8 cellular contexts compared by ENCODE assay signal in genomic region chr7:150368884-150369739, GRCh38. TPM values are rescaled to one million over a fixed set of nuclear protein-coding genes. Genes with fewer than 3 reads are reported as not detected.
A peak's percentile ranks its signal among the peaks of the same experiment; 100 is the strongest.
DNase-seq lines count a peak whose midpoint lies in the region; ATAC-seq, FAIRE-seq and TF ChIP-seq lines count a peak whose summit lies in the region.

No MANE protein-coding gene starts in this region.

- peak overlapping the region; percentile 97; the same call in 1 of the 2 replicates for H4K8ac ChIP-seq in H1 (ENCODE audit: extremely low read depth, insufficient read depth, low read length)

- peak overlapping the region; percentile 71 for H2AK5ac ChIP-seq in H1 (ENCODE audit: low read depth, low read length)

- H3K23me2 ChIP-seq in H1 (ENCODE audit: low read depth, low read length), result peaks cover 11% of the 10 kb centered on the region; the same call in 1 of the 2 replicates

- peak overlapping the region; percentile 99 for H3K4ac ChIP-seq in H1 (replicated peaks; ENCODE audit: insufficient read length, low read depth, low read length)

- H3K36me3 ChIP-seq in H1 (ENCODE audit: control insufficient read depth in 2 of 4, insufficient read depth in 4 of 4, low read length in 3 of 4) (peaks cover 14 to 43% (median 29%) of the 10 kb centered on the region in 4 experiments), mesodermal cell (ENCODE audit: control insufficient read depth, insufficient read depth, low read length) (peaks cover 45% of the 10 kb centered on the region)

- H4K5ac ChIP-seq in H1 (ENCODE audit: insufficient read length, low read depth, low read length), result peak overlapping the region; percentile 70

- H3K18ac ChIP-seq in H1 (ENCODE audit: extremely low read depth, low read length), result peak overlapping the region; percentile 99

- H3K4me3 ChIP-seq in H1 (ENCODE audit: extremely low read depth in 1 of 4, insufficient read depth in 2 of 4, low read depth in 3 of 4, low read length in 4 of 4) (peak overlapping the region; percentile 63 to 78 (median 69)), mesodermal cell (ENCODE audit: extremely low read depth, insufficient read depth, low read length, poor library complexity, severe bottlenecking) (peak overlapping the region; percentile 80)

- peak overlapping the region; percentile 95 for H3K27ac ChIP-seq in H1 (ENCODE audit: low read depth, low read length)
- H3K27ac ChIP-seq in mesodermal cell (ENCODE audit: low read depth, low read length, severe bottlenecking), result peak overlapping the region; percentile 98

- no peak for TF ChIP-seq CTCF in H1 (IDR thresholded peaks at IDR 0.05; ENCODE audit: control extremely low read depth in 1 of 3, insufficient read depth in 1 of 3, low read depth in 1 of 3, low read length in 3 of 3)

- CTCF ChIA-PET in H1 (lab: Charles Lee; ENCODE audit: partially characterized antibody), result interaction anchor here (0.6 to 5.6 kb wide), 15 partner anchors 8 to 84 kb away, joined by 3 to 32 read pairs (median 4); no protein-coding TSS in a partner anchor

- H2BK20ac ChIP-seq in H1 (ENCODE audit: low read length), result 0 out of 2 replicates have a peak overlapping the region, but pooled peaks have one; percentile 29

- peaks cover 18% of the 10 kb centered on the region for H3K79me1 ChIP-seq in H1 (ENCODE audit: low read depth, low read length)

- H3K14ac ChIP-seq in H1 (ENCODE audit: insufficient read length), result no peak overlapping the region

- H2BK5ac ChIP-seq in H1 (ENCODE audit: low read depth, low read length), result peak overlapping the region; percentile 99

- peak; percentile 78 to 89 for TF ChIP-seq POLR2A in H1 (IDR thresholded peaks at IDR 0.05; ENCODE audit: control extremely low read depth in 1 of 2, low read depth in 2 of 2, low read length in 2 of 2)

- peak; percentile 65 for DNase-seq in NK-92 treated with Interleukin-12 subunit alpha and Interleukin-12 subunit beta, amount 100 ng/mL, for 24 hours (lab: John Stamatoyannopoulos, UW)
- DNase-seq in NK-92 (lab: John Stamatoyannopoulos, UW; ENCODE audit: unreplicated experiment) (no peak), NCI-H2029 treated with DMSO at 0.1 percent for 48 hours (lab: John Stamatoyannopoulos, UW) (peak; percentile 51), H1 (ENCODE audit: low read depth in 1 of 2, low spot score in 2 of 2) (peak in 1 of 2 experiments; percentile 86)
- peak; percentile 51 to 54 for DNase-seq in activated CD4-positive, alpha-beta T cell treated with anti-CD3 and anti-CD28 coated beads, Interleukin-2, amount 50 U/mL, for 48 hours
- peak; percentile 58 for DNase-seq in stimulated activated naive CD8-positive, alpha-beta T cell treated with anti-CD3 and anti-CD28 coated beads, Interleukin-15, Interleukin-2, amounts not matched to agents 100 U/mL and 50 U/mL, for 24 hours

- H3K9ac ChIP-seq in H1 (replicated peaks in 1 of 4; ENCODE audit: extremely low read depth in 1 of 4, low read depth in 3 of 4, low read length in 3 of 4), result peak overlapping the region; percentile 64 to 85 (median 81)

- 3% methylated on average over 17 of the region's 58 CpGs; no CpG with 5 or more reads in 1 of the 2 experiments for WGBS in H1 (ENCODE audit: extremely low coverage in 1 of 2, insufficient coverage in 1 of 2, insufficient read length in 1 of 2, insufficient replicate concordance in 2 of 2, low coverage in 1 of 2, low lambda C conversion rate in 2 of 2, missing lambda C conversion rate in 1 of 2), 2 experiments
- 0% methylated on average over 25 to 41 of the region's 58 CpGs for WGBS in mesodermal cell (ENCODE audit: insufficient coverage in 2 of 2), 2 experiments

- peak; percentile 45 for ATAC-seq in HG02678 (IDR thresholded peaks at IDR 0.05; ENCODE audit: unreplicated experiment)
- no peak for ATAC-seq in stimulated activated naive CD8-positive, alpha-beta T cell treated with anti-CD3 and anti-CD28 coated beads, Interleukin-15, Interleukin-2, amounts not matched to agents 100 U/mL and 50 U/mL, for 24 hours

- TF ChIP-seq EP300 in H1 (IDR thresholded peaks at IDR 0.05; ENCODE audit: borderline replicate concordance in 1 of 2, low read depth in 2 of 2, low read length in 2 of 2), result peak in 1 of 2 experiments; percentile 80; a peak in 1 of 3 replicates

- H3K4me1 ChIP-seq in H1 (replicated peaks in 1 of 4; ENCODE audit: control insufficient read depth in 3 of 4, insufficient read depth in 4 of 4, low read length in 3 of 4) (peaks cover 2 to 26% (median 12%) of the 10 kb centered on the region in 4 experiments), mesodermal cell (ENCODE audit: control insufficient read depth, insufficient read depth, low read length, poor library complexity, severe bottlenecking) (peaks cover 47% of the 10 kb centered on the region)

- peaks cover 7 to 50% of the 10 kb centered on the region in 2 experiments; a peak in 3 of 4 replicates for H3K79me2 ChIP-seq in H1 (ENCODE audit: control insufficient read depth in 1 of 2, insufficient read depth in 2 of 2, low read length in 2 of 2)

- peak overlapping the region; percentile 34 for H3K56ac ChIP-seq in H1 (replicated peaks; ENCODE audit: insufficient read length, low read depth, low read length)

- H3K23ac ChIP-seq in H1 (ENCODE audit: insufficient read length), result no peak overlapping the region

- peak overlapping the region; percentile 92 to 99 for H3K4me2 ChIP-seq in H1 (ENCODE audit: insufficient read depth in 1 of 2, low read depth in 2 of 2, low read length in 2 of 2)

- no peak overlapping the region for H2BK120ac ChIP-seq in H1 (replicated peaks; ENCODE audit: low read depth, low read length)

- no peak overlapping the region for H2AFZ ChIP-seq in H1 (ENCODE audit: low read length)

- peak overlapping the region; percentile 75; the same call in 1 of the 2 replicates for H2BK15ac ChIP-seq in H1 (ENCODE audit: low read length)

- peak in 1 of 2 experiments; percentile 25; a peak in 1 of 4 replicates for TF ChIP-seq RAD21 in H1 (IDR thresholded peaks at IDR 0.05 in 1 of 2, conservative IDR thresholded peaks at IDR 0.05 in 1 of 2; ENCODE audit: low read depth in 2 of 2, low read length in 2 of 2)

- peak overlapping the region; percentile 87 for H4K91ac ChIP-seq in H1 (replicated peaks; ENCODE audit: insufficient read length, low read length)

- FAIRE-seq in H1 (lab: Jason Lieb, UNC), result no peak

- no peaks in the 10 kb centered on the region for H3K27me3 ChIP-seq in H1 (replicated peaks in 1 of 4; ENCODE audit: control insufficient read depth in 3 of 4, extremely low read depth in 1 of 4, insufficient read depth in 3 of 4, low read length in 3 of 4)

- POLR2A ChIA-PET in H1 (lab: Charles Lee; ENCODE audit: partially characterized antibody), result interaction anchor here (0.7 to 8.6 kb wide), 28 partner anchors 7 to 609 kb away, joined by 3 to 230 read pairs (median 6); partner anchors contain the start of gene RARRES2

- H2BK12ac ChIP-seq in H1 (ENCODE audit: low read depth, low read length), result peak overlapping the region; percentile 93

- H3K9me3 ChIP-seq in H1 (ENCODE audit: insufficient read depth in 2 of 2, low read depth in 1 of 2, low read length in 1 of 2), result no peaks in the 10 kb centered on the region
- no peaks in the 10 kb centered on the region for H3K9me3 ChIP-seq in mesodermal cell (ENCODE audit: control insufficient read depth, low read length)

- H4K20me1 ChIP-seq in H1 (replicated peaks in 1 of 2; ENCODE audit: control insufficient read depth in 1 of 2, insufficient read depth in 2 of 2, low read length in 2 of 2), result peaks cover 2 to 12% of the 10 kb centered on the region in 2 experiments

RNA-seq across cellular contexts. Expression of gene REPIN1, which starts 0.5 kb away (rescaled TPM):
- total RNA-seq in H1 (2021; fragmentation: NEBNext Ultra II Directional; extraction: Animal tissue kit (Norgen Biotek cat#: 25700)), result 125 and 130 TPM in 2 replicates
- 98.6 and 147 TPM in 2 replicates for polyA plus RNA-seq in H1 (2011; rRNA removed)
- polyA plus RNA-seq in H1 (2011; cell fraction: cytosol; rRNA removed), result 110 TPM
- 159 TPM for polyA plus RNA-seq in H1 (2011; cell fraction: nucleus; rRNA removed)
- 81.6 to 105 TPM (median 96.5 TPM) in 4 replicates for polyA plus RNA-seq in H1 (2012, experiment 1 of 2)
- 86.7 TPM for polyA plus RNA-seq in H1 (2012, experiment 2 of 2)
- polyA plus RNA-seq in H1 (2013, experiment 1 of 2), result 78.2 TPM
- 74.4 TPM for polyA plus RNA-seq in H1 (2013, experiment 2 of 2)
- 39.8 and 47.5 TPM in 2 replicates for polyA minus RNA-seq in H1 (2011; rRNA and poly(A)+ RNA removed)
- polyA minus RNA-seq in H1 (2011; cell fraction: cytosol; rRNA and poly(A)+ RNA removed), result 55.6 TPM
- 72.6 TPM for polyA minus RNA-seq in H1 (2011; cell fraction: nucleus; rRNA and poly(A)+ RNA removed)
- polyA plus RNA-seq in mesodermal cell (2013, experiment 1 of 2), result 124 TPM
- 102 TPM for polyA plus RNA-seq in mesodermal cell (2013, experiment 2 of 2)

RNA-seq across cellular contexts. Expression of gene ZNF775, which starts 10.0 kb away (rescaled TPM):
- total RNA-seq in H1 (2021; fragmentation: NEBNext Ultra II Directional; extraction: Animal tissue kit (Norgen Biotek cat#: 25700)), result 21.5 and 24.9 TPM in 2 replicates
- polyA plus RNA-seq in H1 (2011; rRNA removed), result 13.6 and 22.5 TPM in 2 replicates
- 23.8 TPM for polyA plus RNA-seq in H1 (2011; cell fraction: cytosol; rRNA removed)
- polyA plus RNA-seq in H1 (2011; cell fraction: nucleus; rRNA removed), result 26.9 TPM
- 12.3 to 21.8 TPM (median 20.3 TPM) in 4 replicates for polyA plus RNA-seq in H1 (2012, experiment 1 of 2)
- 13.0 TPM for polyA plus RNA-seq in H1 (2012, experiment 2 of 2)
- polyA plus RNA-seq in H1 (2013, experiment 1 of 2), result 9.1 TPM
- polyA plus RNA-seq in H1 (2013, experiment 2 of 2), result 8.5 TPM
- polyA minus RNA-seq in H1 (2011; rRNA and poly(A)+ RNA removed), result 2.5 and 2.9 TPM in 2 replicates
- polyA minus RNA-seq in H1 (2011; cell fraction: cytosol; rRNA and poly(A)+ RNA removed), result 21.4 TPM
- polyA minus RNA-seq in H1 (2011; cell fraction: nucleus; rRNA and poly(A)+ RNA removed), result 15.7 TPM
- 15.7 TPM for polyA plus RNA-seq in mesodermal cell (2013, experiment 1 of 2)
- polyA plus RNA-seq in mesodermal cell (2013, experiment 2 of 2), result 12.0 TPM

RNA-seq across cellular contexts. Expression of gene RARRES2, which starts 27.7 kb away (rescaled TPM):
- total RNA-seq in H1 (2021; fragmentation: NEBNext Ultra II Directional; extraction: Animal tissue kit (Norgen Biotek cat#: 25700)), result 254 and 264 TPM in 2 replicates
- polyA plus RNA-seq in H1 (2011; rRNA removed), result 441 and 483 TPM in 2 replicates
- 569 TPM for polyA plus RNA-seq in H1 (2011; cell fraction: cytosol; rRNA removed)
- polyA plus RNA-seq in H1 (2011; cell fraction: nucleus; rRNA removed), result 327 TPM
- polyA plus RNA-seq in H1 (2012, experiment 1 of 2), result 326 to 515 TPM (median 467 TPM) in 4 replicates
- 519 TPM for polyA plus RNA-seq in H1 (2012, experiment 2 of 2)
- polyA plus RNA-seq in H1 (2013, experiment 1 of 2), result 191 TPM
- 244 TPM for polyA plus RNA-seq in H1 (2013, experiment 2 of 2)
- 29.0 and 37.7 TPM in 2 replicates for polyA minus RNA-seq in H1 (2011; rRNA and poly(A)+ RNA removed)
- 63.9 TPM for polyA minus RNA-seq in H1 (2011; cell fraction: cytosol; rRNA and poly(A)+ RNA removed)
- polyA minus RNA-seq in H1 (2011; cell fraction: nucleus; rRNA and poly(A)+ RNA removed), result 52.1 TPM
- 31.3 TPM for polyA plus RNA-seq in mesodermal cell (2013, experiment 1 of 2)
- polyA plus RNA-seq in mesodermal cell (2013, experiment 2 of 2), result 25.7 TPM

RNA-seq across cellular contexts. Expression of gene ACTR3C, which starts 45.8 kb away (rescaled TPM):
- total RNA-seq in H1 (2021; fragmentation: NEBNext Ultra II Directional; extraction: Animal tissue kit (Norgen Biotek cat#: 25700)), result 0.84 TPM in 1 of 2 replicates, not detected in the other
- polyA plus RNA-seq in H1 (2011; rRNA removed), result 0.78 and 1.5 TPM in 2 replicates
- polyA plus RNA-seq in H1 (2011; cell fraction: cytosol; rRNA removed), result 1.3 TPM
- 1.6 TPM for polyA plus RNA-seq in H1 (2011; cell fraction: nucleus; rRNA removed)
- polyA plus RNA-seq in H1 (2012, experiment 1 of 2), result 0.98 to 2.0 TPM (median 1.4 TPM) in 4 replicates
- 0.75 TPM for polyA plus RNA-seq in H1 (2012, experiment 2 of 2)
- not detected for polyA plus RNA-seq in H1 (2013, experiment 1 of 2)
- polyA plus RNA-seq in H1 (2013, experiment 2 of 2), result 0.07 TPM
- polyA minus RNA-seq in H1 (2011; rRNA and poly(A)+ RNA removed), result 2.5 and 6.1 TPM in 2 replicates
- 1.9 TPM for polyA minus RNA-seq in H1 (2011; cell fraction: cytosol; rRNA and poly(A)+ RNA removed)
- 15.5 TPM for polyA minus RNA-seq in H1 (2011; cell fraction: nucleus; rRNA and poly(A)+ RNA removed)
- 0.63 TPM for polyA plus RNA-seq in mesodermal cell (2013, experiment 1 of 2)
- polyA plus RNA-seq in mesodermal cell (2013, experiment 2 of 2), result 0.46 TPM

RNA-seq across cellular contexts. Expression of gene LRRC61, which starts 46.0 kb away (rescaled TPM):
- 0.73 and 1.0 TPM in 2 replicates for total RNA-seq in H1 (2021; fragmentation: NEBNext Ultra II Directional; extraction: Animal tissue kit (Norgen Biotek cat#: 25700))
- polyA plus RNA-seq in H1 (2011; rRNA removed), result 44.8 and 72.4 TPM in 2 replicates
- 40.2 TPM for polyA plus RNA-seq in H1 (2011; cell fraction: cytosol; rRNA removed)
- 36.1 TPM for polyA plus RNA-seq in H1 (2011; cell fraction: nucleus; rRNA removed)
- polyA plus RNA-seq in H1 (2012, experiment 1 of 2), result 12.3 to 27.6 TPM (median 25.8 TPM) in 4 replicates
- 31.8 TPM for polyA plus RNA-seq in H1 (2012, experiment 2 of 2)
- 0.34 TPM for polyA plus RNA-seq in H1 (2013, experiment 1 of 2)
- polyA plus RNA-seq in H1 (2013, experiment 2 of 2), result 0.42 TPM
- 14.4 and 19.1 TPM in 2 replicates for polyA minus RNA-seq in H1 (2011; rRNA and poly(A)+ RNA removed)
- 27.4 TPM for polyA minus RNA-seq in H1 (2011; cell fraction: cytosol; rRNA and poly(A)+ RNA removed)
- polyA minus RNA-seq in H1 (2011; cell fraction: nucleus; rRNA and poly(A)+ RNA removed), result 16.0 TPM
- polyA plus RNA-seq in mesodermal cell (2013, experiment 1 of 2), result 23.1 TPM
- 22.7 TPM for polyA plus RNA-seq in mesodermal cell (2013, experiment 2 of 2)
